In genomic region chr7:154388412-154388811, GRCh38 we compare ENCODE assay signal across 16 cellular contexts.
DNase-seq lines count a peak whose midpoint lies in the region; ATAC-seq and TF ChIP-seq lines count a peak whose summit lies in the region.
"Had no signal": no experiment of that assay in that cellular context is flagged by ENCODE, and none has a peak within 500 bp of the region (broad histone marks: within the 10 kb centered on the region; RNA-seq: fewer than 3 reads in every experiment).

No MANE protein-coding gene starts in this region.

- H3T11ph ChIP-seq in H9 (ENCODE audit: low read length) = no peak overlapping the region

- no peak overlapping the region for H4K5ac ChIP-seq in H9 (ENCODE audit: insufficient read length, low read depth, low read length)

- H3K9ac ChIP-seq in H9 (ENCODE audit: extremely low read depth, insufficient read length, low read length) = no peak overlapping the region
- H3K9ac ChIP-seq: BLaER1 treated with 17β-estradiol and CSF1 and Interleukin-3, amounts not matched to agents 10 nM and 100 nM had no signal

- H3K4me3 Mint-ChIP-seq in H9 = no peak overlapping the region
- peak overlapping the region; percentile 16 for H3K4me3 Mint-ChIP-seq in progenitor cell of endocrine pancreas (ENCODE audit: low read depth)
- H3K4me3 Mint-ChIP-seq: CD4-positive, alpha-beta T cell; CD8-positive, alpha-beta T cell had no signal

- H4K20me1 ChIP-seq in H9 (ENCODE audit: control insufficient read depth, insufficient read depth, insufficient read length) = no peaks in the 10 kb centered on the region
- H4K20me1 ChIP-seq: BLaER1 treated with 17β-estradiol and CSF1 and Interleukin-3, amounts not matched to agents 10 nM and 100 nM had no signal

- H2BK12ac ChIP-seq in H9 (ENCODE audit: insufficient read length, low read depth, low read length) = no peak overlapping the region

- H3K4me2 ChIP-seq in H9 (ENCODE audit: insufficient read depth, insufficient read length, low read length) = no peak overlapping the region
- H3K4me2 ChIP-seq: BLaER1 treated with 17β-estradiol and CSF1 and Interleukin-3, amounts not matched to agents 10 nM and 100 nM had no signal

- no peak overlapping the region for H3K18ac ChIP-seq in H9 (ENCODE audit: insufficient read length, low read depth, low read length)

- 0 out of 2 replicates have a peak overlapping the region, but pooled peaks have one; percentile 13 for H3K14ac ChIP-seq in H9 (ENCODE audit: insufficient read depth, low read length)

- no peak overlapping the region for H2BK5ac ChIP-seq in H9 (ENCODE audit: insufficient read length, low read length)

- H2AK5ac ChIP-seq in H9 (ENCODE audit: insufficient read length, low read length) = no peak overlapping the region

- no peak overlapping the region for H2BK15ac ChIP-seq in H9 (ENCODE audit: low read depth, low read length)

- no peak overlapping the region for H3K23ac ChIP-seq in H9 (ENCODE audit: insufficient read length, low read depth, low read length)

- peak; percentile 36; the same call in 1 of the 3 replicates for ATAC-seq in SK-N-SH treated with all-trans-retinoic acid at 6 μM for 48 hours
- ATAC-seq: CD8-positive, alpha-beta T cell had no signal

- H3K4me1 Mint-ChIP-seq in H9 = peaks cover 9 to 10% of the 10 kb centered on the region in 2 experiments
- H3K4me1 Mint-ChIP-seq in progenitor cell of endocrine pancreas (ENCODE audit: low read depth) = peaks cover 19% of the 10 kb centered on the region

- H4K91ac ChIP-seq in H9 (ENCODE audit: insufficient read length, low read depth, low read length) = no peak overlapping the region

- H3K4me1 ChIP-seq in H9 (ENCODE audit: insufficient read depth, low read length) = no peaks in the 10 kb centered on the region
- H3K4me1 ChIP-seq: BLaER1 treated with 17β-estradiol and CSF1 and Interleukin-3, amounts not matched to agents 10 nM and 100 nM; Caco-2 had no signal

- no peaks in the 10 kb centered on the region for H3K9me3 ChIP-seq in H9 (ENCODE audit: control insufficient read depth, low read depth, low read length)
- H3K9me3 ChIP-seq: BLaER1 treated with 17β-estradiol and CSF1 and Interleukin-3, amounts not matched to agents 10 nM and 100 nM; Caco-2 had no signal

- H3K27me3 Mint-ChIP-seq in H9 (ENCODE audit: low read depth) (no peaks in the 10 kb centered on the region; the same call in 1 of the 2 replicates), progenitor cell of endocrine pancreas (peaks cover 8% of the 10 kb centered on the region)
- H3K27me3 Mint-ChIP-seq: CD4-positive, alpha-beta T cell had no signal

- no peak overlapping the region for H2BK120ac ChIP-seq in H9 (ENCODE audit: low read depth, low read length, poor library complexity, severe bottlenecking)

- TF ChIP-seq CTCF in H9 (conservative IDR thresholded peaks at IDR 0.05) (no peak), progenitor cell of endocrine pancreas (IDR thresholded peaks at IDR 0.05; ENCODE audit: unreplicated experiment) (no peak)

- no peak overlapping the region for H3K27ac ChIP-seq in H9 (ENCODE audit: insufficient read length, low read depth, low read length)
- H3K27ac ChIP-seq: BLaER1 treated with 17β-estradiol and CSF1 and Interleukin-3, amounts not matched to agents 10 nM and 100 nM; C4-2B had no signal

- no peak overlapping the region for H3K4ac ChIP-seq in H9 (ENCODE audit: low read depth, low read length)

- H3K27ac Mint-ChIP-seq in H9 (no peak overlapping the region), progenitor cell of endocrine pancreas (peak overlapping the region; percentile 33)
- H3K27ac Mint-ChIP-seq: CD4-positive, alpha-beta T cell; CD8-positive, alpha-beta T cell had no signal

- H3K79me1 ChIP-seq in H9 (ENCODE audit: insufficient read depth, low read depth, low read length, poor library complexity, severe bottlenecking) = no peaks in the 10 kb centered on the region

- H3K36me3 Mint-ChIP-seq in H9 (ENCODE audit: insufficient read depth in 1 of 3, low read depth in 3 of 3) (no peaks in the 10 kb centered on the region), progenitor cell of endocrine pancreas (ENCODE audit: insufficient read depth) (peaks cover 3% of the 10 kb centered on the region)
- H3K36me3 Mint-ChIP-seq: CD8-positive, alpha-beta T cell had no signal

- no peaks in the 10 kb centered on the region for H3K27me3 ChIP-seq in H9 (ENCODE audit: insufficient read depth, low read length)
- H3K27me3 ChIP-seq: BLaER1 treated with 17β-estradiol and CSF1 and Interleukin-3, amounts not matched to agents 10 nM and 100 nM had no signal

- no peak overlapping the region for H3K56ac ChIP-seq in H9 (ENCODE audit: insufficient read length, low read depth, low read length)

- H3K23me2 ChIP-seq in H9 (ENCODE audit: insufficient read length, low read depth, low read length, poor library complexity, severe bottlenecking) = no peaks in the 10 kb centered on the region

- no CpG with 5 or more reads among the region's 4 CpGs for WGBS in H9 (ENCODE audit: extremely low coverage, insufficient read length, low lambda C conversion rate)

- no peak overlapping the region for H4K8ac ChIP-seq in H9 (replicated peaks; ENCODE audit: insufficient read length, low read depth, low read length)

- H2BK20ac ChIP-seq in H9 (ENCODE audit: low read depth, low read length, poor library complexity, severe bottlenecking) = no peak overlapping the region

- DNase-seq in H9 (no peak), progenitor cell of endocrine pancreas (ENCODE audit: low spot score, unreplicated experiment) (no peak), HuH-7.5 (ENCODE audit: low spot score) (no peak), dermis blood vessel endothelial cell (no peak), amygdala (lab: John Stamatoyannopoulos, UW) (no peak)
- DNase-seq: 8988T; ACHN; Caco-2; Calu3; CD4-positive, alpha-beta T cell; CD8-positive, alpha-beta T cell; DMS79 treated with DMSO at 0.1 percent for 48 hours; GF-D8 had no signal

- no peaks in the 10 kb centered on the region; a peak in 1 of 5 replicates for H3K9me3 Mint-ChIP-seq in H9
- H3K9me3 Mint-ChIP-seq in progenitor cell of endocrine pancreas (ENCODE audit: low read depth) = peaks cover 7% of the 10 kb centered on the region

- no peaks in the 10 kb centered on the region for H3K79me2 ChIP-seq in H9 (ENCODE audit: insufficient read depth, low read length)

- no peak overlapping the region for H2AFZ ChIP-seq in H9 (ENCODE audit: low read length)

TF ChIP-seq in SK-N-SH treated with all-trans-retinoic acid at 6 μM for 48 hours, 23 proteins besides CTCF, POLR2A, EP300 and RAD21 (continues in another document):
- TF ChIP-seq POU6F1 (CRISPR knock-in tag; IDR thresholded peaks at IDR 0.05; ENCODE audit: borderline replicate concordance, low read depth) (no peak), ZFP30 (CRISPR knock-in tag; IDR thresholded peaks at IDR 0.05) (no peak), RARB (CRISPR knock-in tag; IDR thresholded peaks at IDR 0.05) (no peak), CSRNP3 (CRISPR knock-in tag; IDR thresholded peaks at IDR 0.05) (no peak), GLIS3 (CRISPR knock-in tag; IDR thresholded peaks at IDR 0.05) (no peak), ZC3H10 (CRISPR knock-in tag; IDR thresholded peaks at IDR 0.05) (no peak), TSHZ2 (CRISPR knock-in tag; IDR thresholded peaks at IDR 0.05) (no peak), ARNTL (CRISPR knock-in tag; IDR thresholded peaks at IDR 0.05; ENCODE audit: borderline replicate concordance, low read depth) (no peak)
